In genomic region chr2:180743412-180743811, GRCh38 we compare ENCODE assay signal across 22 cellular contexts.
"Had no signal": no experiment of that assay in that cellular context is flagged by ENCODE, and none has a peak within 500 bp of the region (broad histone marks: within the 10 kb centered on the region; RNA-seq: fewer than 3 reads in every experiment).

No MANE protein-coding gene starts in this region.

- H3K27ac ChIP-seq: esophagus squamous epithelium, left lung, lower lobe of right lung, thoracic aorta, uterus had no signal

- DNase-seq: activated B cell treated with CpG ODN at 0.5 μM for 24 hours; activated CD4-positive, alpha-beta T cell treated with anti-CD3 and anti-CD28 coated beads, Interleukin-2, amount 50 U/mL, for 1 hour; activated CD8-positive, alpha-beta memory T cell treated with anti-CD3 and anti-CD28 coated beads, Interleukin-2, amount 10 ng/mL, durations not matched to agents 7 days and 5 days; activated CD8-positive, alpha-beta T cell treated with anti-CD3 and anti-CD28 coated beads for 36 hours; activated naive CD4-positive, alpha-beta T cell; activated T-cell treated with anti-CD3 and anti-CD28 coated beads, Interleukin-2, amount 50 U/mL, for 72 hours; effector CD4-positive, alpha-beta T cell; esophagus squamous epithelium; left lung; lower lobe of right lung; mucosa of descending colon; right cardiac atrium; stimulated activated CD4-positive, alpha-beta T cell treated with anti-CD3 and anti-CD28 coated beads, Interleukin-12 subunit alpha, Interleukin-12 subunit beta, amount 100 ng/mL, for 4 hours; stimulated activated CD4-positive, alpha-beta T cell treated with anti-CD3 and anti-CD28 coated beads, Interleukin-4, amount 100 ng/mL, for 1 hour; stimulated activated naive CD8-positive, alpha-beta T cell treated with anti-CD3 and anti-CD28 coated beads, Interleukin-15, Interleukin-2, amounts not matched to agents 100 U/mL and 50 U/mL, for 24 hours; uterus had no signal

- H3K4me1 ChIP-seq: esophagus squamous epithelium, left lung, lower lobe of right lung, uterus had no signal

- H3K4me3 Mint-ChIP-seq: activated B cell treated with CpG ODN at 0.5 μM for 24 hours; activated CD8-positive, alpha-beta memory T cell treated with anti-CD3 and anti-CD28 coated beads, Interleukin-2, amount 10 ng/mL, durations not matched to agents 7 days and 5 days; activated CD8-positive, alpha-beta T cell treated with anti-CD3 and anti-CD28 coated beads for 36 hours; activated T-cell treated with anti-CD3 and anti-CD28 coated beads, Interleukin-2, amount 50 U/mL, for 72 hours; central memory CD8-positive, alpha-beta T cell; dendritic cell treated with granulocyte-macrophage colony-stimulating factor and Interleukin-4, amounts not matched to agents 40 ng/mL and 50 ng/mL, for 4 days; natural killer cell treated with Interleukin-12 subunit alpha and Interleukin-12 subunit beta and Interleukin-15 and Interleukin-18, amount 100 ng/mL, for 72 hours; type B pancreatic cell had no signal

- H3K4me1 Mint-ChIP-seq: activated B cell treated with CpG ODN at 0.5 μM for 24 hours; activated CD8-positive, alpha-beta memory T cell treated with anti-CD3 and anti-CD28 coated beads, Interleukin-2, amount 10 ng/mL, durations not matched to agents 7 days and 5 days; central memory CD8-positive, alpha-beta T cell had no signal

- H3K36me3 Mint-ChIP-seq: activated CD8-positive, alpha-beta memory T cell treated with anti-CD3 and anti-CD28 coated beads, Interleukin-2, amount 10 ng/mL, durations not matched to agents 7 days and 5 days; activated naive CD4-positive, alpha-beta T cell treated with anti-CD3 and anti-CD28 coated beads, Interleukin-2, amount 50 U/mL, for 72 hours; natural killer cell treated with Interleukin-12 subunit alpha and Interleukin-12 subunit beta and Interleukin-15 and Interleukin-18, amount 100 ng/mL, for 72 hours; type B pancreatic cell had no signal

- H3K4me3 ChIP-seq: esophagus squamous epithelium, left lung, lower lobe of right lung, mucosa of descending colon, thoracic aorta, uterus had no signal

- H3K9me3 Mint-ChIP-seq: activated B cell treated with CpG ODN at 0.5 μM for 24 hours; activated CD8-positive, alpha-beta T cell treated with anti-CD3 and anti-CD28 coated beads for 36 hours; activated naive CD4-positive, alpha-beta T cell treated with anti-CD3 and anti-CD28 coated beads, Interleukin-2, amount 50 U/mL, for 72 hours; central memory CD8-positive, alpha-beta T cell; dendritic cell treated with granulocyte-macrophage colony-stimulating factor and Interleukin-4, amounts not matched to agents 40 ng/mL and 50 ng/mL, for 4 days; natural killer cell treated with Interleukin-12 subunit alpha and Interleukin-12 subunit beta and Interleukin-15 and Interleukin-18, amount 100 ng/mL, for 72 hours; type B pancreatic cell had no signal

- H3K27me3 ChIP-seq: esophagus squamous epithelium, left lung, uterus had no signal

- H3K27me3 Mint-ChIP-seq: activated CD8-positive, alpha-beta memory T cell treated with anti-CD3 and anti-CD28 coated beads, Interleukin-2, amount 10 ng/mL, durations not matched to agents 7 days and 5 days; activated CD8-positive, alpha-beta T cell treated with anti-CD3 and anti-CD28 coated beads for 36 hours; dendritic cell treated with granulocyte-macrophage colony-stimulating factor and Interleukin-4, amounts not matched to agents 40 ng/mL and 50 ng/mL, for 4 days; natural killer cell treated with Interleukin-12 subunit alpha and Interleukin-12 subunit beta and Interleukin-15 and Interleukin-18, amount 100 ng/mL, for 72 hours; type B pancreatic cell had no signal

- H3K36me3 ChIP-seq: esophagus squamous epithelium, left lung, lower lobe of right lung, thoracic aorta, uterus had no signal

- H3K9me3 ChIP-seq: esophagus squamous epithelium, left lung, lower lobe of right lung, mucosa of descending colon, thoracic aorta, uterus had no signal

- H3K27ac Mint-ChIP-seq: activated B cell treated with CpG ODN at 0.5 μM for 24 hours; activated CD8-positive, alpha-beta memory T cell treated with anti-CD3 and anti-CD28 coated beads, Interleukin-2, amount 10 ng/mL, durations not matched to agents 7 days and 5 days; activated CD8-positive, alpha-beta T cell treated with anti-CD3 and anti-CD28 coated beads for 36 hours; activated naive CD4-positive, alpha-beta T cell treated with anti-CD3 and anti-CD28 coated beads, Interleukin-2, amount 50 U/mL, for 72 hours; activated T-cell treated with anti-CD3 and anti-CD28 coated beads, Interleukin-2, amount 50 U/mL, for 72 hours; dendritic cell treated with granulocyte-macrophage colony-stimulating factor and Interleukin-4, amounts not matched to agents 40 ng/mL and 50 ng/mL, for 4 days; natural killer cell treated with Interleukin-12 subunit alpha and Interleukin-12 subunit beta and Interleukin-15 and Interleukin-18, amount 100 ng/mL, for 72 hours; type B pancreatic cell had no signal

- ATAC-seq: activated CD8-positive, alpha-beta memory T cell treated with anti-CD3 and anti-CD28 coated beads, Interleukin-2, amount 10 ng/mL, durations not matched to agents 7 days and 5 days; activated CD8-positive, alpha-beta T cell treated with anti-CD3 and anti-CD28 coated beads for 36 hours; activated naive CD4-positive, alpha-beta T cell treated with anti-CD3 and anti-CD28 coated beads, Interleukin-2, amount 50 U/mL, for 72 hours; activated T-cell treated with anti-CD3 and anti-CD28 coated beads, Interleukin-2, amount 50 U/mL, for 72 hours; left lung; lower lobe of right lung; mucosa of descending colon; natural killer cell treated with Interleukin-12 subunit alpha and Interleukin-12 subunit beta and Interleukin-15 and Interleukin-18, amount 100 ng/mL, for 72 hours; right cardiac atrium; stimulated activated naive CD8-positive, alpha-beta T cell treated with anti-CD3 and anti-CD28 coated beads, Interleukin-15, Interleukin-2, amounts not matched to agents 100 U/mL and 50 U/mL, for 24 hours had no signal
